In the genomic region with DNA sequence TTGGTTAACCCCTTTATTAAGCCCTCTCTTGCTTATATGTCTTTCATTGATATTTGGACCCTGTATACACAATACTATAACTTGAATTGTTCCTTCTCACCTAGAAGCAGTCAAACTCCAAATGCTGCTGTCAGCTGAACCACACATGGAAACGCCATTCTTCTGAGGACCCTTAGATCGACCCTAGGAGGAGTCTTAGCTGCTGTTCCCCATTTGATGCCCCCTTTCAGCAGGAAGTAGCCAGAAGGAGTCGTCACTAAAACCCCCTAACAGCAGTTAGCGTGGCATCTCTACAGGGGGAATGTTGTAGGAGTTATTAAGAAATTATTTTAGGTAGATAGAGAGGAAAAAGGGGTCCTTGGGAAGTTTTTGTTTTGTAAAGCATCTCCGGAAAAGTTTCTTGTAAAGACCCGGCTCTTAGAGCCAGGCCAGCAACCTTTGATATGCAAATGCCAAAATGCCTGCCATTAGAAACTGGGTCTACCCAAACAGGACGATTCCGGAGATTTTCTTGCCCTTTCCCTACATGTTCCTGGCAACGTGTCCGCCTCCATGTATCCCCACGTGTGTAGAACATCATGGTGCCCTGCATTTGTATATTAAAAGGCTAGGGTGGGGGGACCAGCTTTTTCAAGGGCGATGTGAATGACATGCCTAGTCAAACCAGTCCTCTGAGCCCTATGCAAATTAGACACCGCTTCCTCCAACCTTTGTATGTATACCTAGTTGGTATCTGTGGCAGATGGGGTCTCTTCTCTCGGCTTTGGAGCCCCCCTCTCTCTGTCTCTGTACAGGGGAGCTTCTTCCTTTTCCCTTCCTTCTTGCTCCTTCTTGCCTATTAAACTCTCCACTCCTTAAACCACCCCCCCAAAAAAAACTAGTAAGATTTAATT, we compare ENCODE assay signal across 23 cellular contexts.
"Had no signal": no experiment of that assay in that cellular context is flagged by ENCODE, and none has a peak within 500 bp of the region (broad histone marks: within the 10 kb centered on the region; RNA-seq: fewer than 3 reads in every experiment).

No MANE protein-coding gene starts in this region.

- H3K4me1 Mint-ChIP-seq: activated CD4-positive, alpha-beta T cell treated with anti-CD3 and anti-CD28 coated beads for 36 hours; activated naive CD8-positive, alpha-beta T cell treated with anti-CD3 and anti-CD28 coated beads for 36 hours; immature natural killer cell; stimulated activated naive B cell treated with anti-CD40 and anti-IgM and Interleukin-4, amounts not matched to agents 10 μg/mL and 1 μg/mL and 100 μg/mL, for 72 hours had no signal

- H3K4me3 ChIP-seq: body of pancreas, spleen, thoracic aorta, upper lobe of right lung had no signal

- H3K27me3 Mint-ChIP-seq: activated CD4-positive, alpha-beta T cell treated with anti-CD3 and anti-CD28 coated beads for 36 hours; activated naive CD8-positive, alpha-beta T cell treated with anti-CD3 and anti-CD28 coated beads for 36 hours; effector memory CD8-positive, alpha-beta T cell; naive thymus-derived CD4-positive, alpha-beta T cell; stimulated activated naive B cell treated with anti-CD40 and anti-IgM and Interleukin-4, amounts not matched to agents 10 μg/mL and 1 μg/mL and 100 μg/mL, for 72 hours had no signal

- H3K36me3 ChIP-seq: spleen, thoracic aorta, upper lobe of right lung, WERI-Rb-1 had no signal

- H3K27ac Mint-ChIP-seq: activated CD4-positive, alpha-beta T cell treated with anti-CD3 and anti-CD28 coated beads for 36 hours; activated naive CD8-positive, alpha-beta T cell treated with anti-CD3 and anti-CD28 coated beads for 36 hours; effector memory CD8-positive, alpha-beta T cell; immature natural killer cell; naive thymus-derived CD4-positive, alpha-beta T cell; stimulated activated naive B cell treated with anti-CD40 and anti-IgM and Interleukin-4, amounts not matched to agents 10 μg/mL and 1 μg/mL and 100 μg/mL, for 72 hours had no signal

- H3K9me3 ChIP-seq: body of pancreas, thoracic aorta, upper lobe of right lung had no signal

- H3K36me3 Mint-ChIP-seq: activated naive CD8-positive, alpha-beta T cell treated with anti-CD3 and anti-CD28 coated beads for 36 hours; naive thymus-derived CD4-positive, alpha-beta T cell; stimulated activated naive B cell treated with anti-CD40 and anti-IgM and Interleukin-4, amounts not matched to agents 10 μg/mL and 1 μg/mL and 100 μg/mL, for 72 hours had no signal

- H3K9me3 Mint-ChIP-seq: activated naive CD8-positive, alpha-beta T cell treated with anti-CD3 and anti-CD28 coated beads for 36 hours had no signal

- DNase-seq: activated CD4-positive, alpha-beta T cell treated with anti-CD3 and anti-CD28 coated beads for 36 hours; activated CD4-positive, alpha-beta T cell treated with anti-CD3 and anti-CD28 coated beads, Interleukin-2, amount 50 U/mL, for 48 hours; activated naive CD4-positive, alpha-beta T cell; activated naive CD8-positive, alpha-beta T cell treated with anti-CD3 and anti-CD28 coated beads for 36 hours; activated T-cell treated with anti-CD3 and anti-CD28 coated beads for 4 hours; amniotic stem cell; body of pancreas; caudate nucleus; effector memory CD8-positive, alpha-beta T cell; foreskin fibroblast; immature natural killer cell; left ventricle myocardium superior; naive thymus-derived CD4-positive, alpha-beta T cell; nucleus accumbens; retina; spleen; stimulated activated naive B cell treated with anti-CD40 and anti-IgM and Interleukin-4, amounts not matched to agents 10 μg/mL and 1 μg/mL and 100 μg/mL, for 72 hours; SW 1271; T-helper 2 cell; upper lobe of right lung; WERI-Rb-1 had no signal

- H3K4me3 Mint-ChIP-seq: activated CD4-positive, alpha-beta T cell treated with anti-CD3 and anti-CD28 coated beads for 36 hours; activated naive CD8-positive, alpha-beta T cell treated with anti-CD3 and anti-CD28 coated beads for 36 hours; effector memory CD8-positive, alpha-beta T cell; immature natural killer cell; naive thymus-derived CD4-positive, alpha-beta T cell; stimulated activated naive B cell treated with anti-CD40 and anti-IgM and Interleukin-4, amounts not matched to agents 10 μg/mL and 1 μg/mL and 100 μg/mL, for 72 hours had no signal

- H3K27ac ChIP-seq: body of pancreas, epithelial cell of prostate, spleen, thoracic aorta, upper lobe of right lung, WERI-Rb-1 had no signal

- H3K27me3 ChIP-seq: body of pancreas, spleen, upper lobe of right lung had no signal

- H3K4me1 ChIP-seq: body of pancreas, spleen, upper lobe of right lung had no signal
